ENCODE assay signal across 8 cellular contexts in genomic region chr9:78213696-78214095, GRCh38. TPM values are rescaled to one million over a fixed set of nuclear protein-coding genes. Genes with fewer than 3 reads are reported as not detected.
A peak's percentile ranks its signal among the peaks of the same experiment; 100 is the strongest.
DNase-seq lines count a peak whose midpoint lies in the region; ATAC-seq and TF ChIP-seq lines count a peak whose summit lies in the region.

No MANE protein-coding gene starts in this region.

- H3K36me3 ChIP-seq in mesendoderm (ENCODE audit: control insufficient read depth, insufficient read depth, low read length) = no peaks in the 10 kb centered on the region

- no peak overlapping the region for H3K9ac ChIP-seq in mesendoderm (ENCODE audit: low read length)

- no peaks in the 10 kb centered on the region for H3K79me1 ChIP-seq in mesendoderm (ENCODE audit: low read length)

- H2BK15ac ChIP-seq in mesendoderm (replicated peaks; ENCODE audit: low read depth) = no peak overlapping the region

- TF ChIP-seq CTCF in HFF-Myc (IDR thresholded peaks at IDR 0.05; ENCODE audit: low read depth, low read length, missing control alignments) (peak; percentile 14), VCaP (conservative IDR thresholded peaks at IDR 0.05) (peak; percentile 56)

- H3K27ac ChIP-seq in VCaP (no peak overlapping the region), mesendoderm (ENCODE audit: low read depth, low read length) (no peak overlapping the region)

- no peaks in the 10 kb centered on the region for H3K79me2 ChIP-seq in mesendoderm (ENCODE audit: control insufficient read depth, insufficient read depth, low read length)

- ATAC-seq in left lobe of liver (peak; percentile 67), HG02623 (IDR thresholded peaks at IDR 0.05; ENCODE audit: unreplicated experiment) (no peak)

- H3K4me3 ChIP-seq in HFF-Myc (replicated peaks; ENCODE audit: low read depth, low read length) (no peak overlapping the region), mesendoderm (ENCODE audit: low read length) (no peak overlapping the region)

- H3K23ac ChIP-seq in mesendoderm (ENCODE audit: low read length) = no peak overlapping the region

- H4K8ac ChIP-seq in mesendoderm (ENCODE audit: low read depth, low read length) = no peak overlapping the region

- peaks cover 2% of the 10 kb centered on the region for H3K27me3 ChIP-seq in mesendoderm (ENCODE audit: insufficient read depth, low read length, poor library complexity)

- no peak overlapping the region for H3K4ac ChIP-seq in mesendoderm (ENCODE audit: low read depth, low read length)

- WGBS in mesendoderm (ENCODE audit: extremely low coverage, insufficient coverage, low lambda C conversion rate) = no CpG with 5 or more reads among the region's 4 CpGs

- H2AK5ac ChIP-seq in mesendoderm (ENCODE audit: low read length) = no peak overlapping the region

- H3K18ac ChIP-seq in mesendoderm (ENCODE audit: low read length) = no peak overlapping the region

- H3K4me2 ChIP-seq in mesendoderm (ENCODE audit: low read length) = no peak overlapping the region

- H3K4me1 ChIP-seq in mesendoderm (ENCODE audit: control insufficient read depth, low read depth, low read length) = no peaks in the 10 kb centered on the region

- no peak overlapping the region for H4K5ac ChIP-seq in mesendoderm (ENCODE audit: low read length)

- no peak overlapping the region for H2BK5ac ChIP-seq in mesendoderm (ENCODE audit: low read length)

- no peak overlapping the region for H2BK120ac ChIP-seq in mesendoderm (ENCODE audit: low read depth, low read length)

- no peak overlapping the region for H3K56ac ChIP-seq in mesendoderm (ENCODE audit: low read length)

- DNase-seq in COLO829 (ENCODE audit: low spot score) (peak; percentile 81), HFF-Myc (ENCODE audit: extremely low read depth, low read depth) (no peak), left lobe of liver (ENCODE audit: low spot score) (no peak), mesendoderm (no peak), NCI-H1105 treated with DMSO at 0.1 percent for 48 hours (lab: John Stamatoyannopoulos, UW) (no peak)
- no peak for DNase-seq in stimulated activated CD4-positive, alpha-beta T cell treated with anti-CD3 and anti-CD28 coated beads, Interleukin-15, amount 100 ng/mL, for 24 hours

RNA-seq across cellular contexts. Expression of gene CEP78, which starts 22.2 kb away (rescaled TPM):
- 10.8 TPM for total RNA-seq in left lobe of liver
- 29.9 TPM for polyA plus RNA-seq in mesendoderm (2013, experiment 1 of 2)
- 30.9 TPM for polyA plus RNA-seq in mesendoderm (2013, experiment 2 of 2)
